In the genomic region with DNA sequence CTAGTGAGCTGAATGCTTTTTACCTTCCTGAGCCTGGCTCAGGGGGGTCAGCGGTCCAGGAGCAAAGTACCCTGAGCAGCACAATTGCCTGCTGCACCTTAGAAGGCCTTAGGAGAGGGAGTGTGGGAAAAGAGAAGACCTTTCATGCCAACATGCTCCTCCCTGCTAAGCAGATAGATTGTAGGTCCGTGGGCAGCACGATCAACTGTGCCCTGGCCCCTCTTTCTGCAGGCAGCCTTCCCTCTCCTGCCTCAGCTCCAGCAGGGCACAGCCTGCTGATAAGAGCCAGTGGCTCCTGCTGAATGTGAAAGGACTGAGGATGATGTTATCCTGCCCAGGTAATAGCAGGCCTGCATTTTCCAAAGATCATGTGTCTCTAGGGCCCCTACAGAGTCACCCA, we compare ENCODE assay signal across 12 cellular contexts. TPM values are rescaled to one million over a fixed set of nuclear protein-coding genes. Genes with fewer than 3 reads are reported as not detected.
"Had no signal": no experiment of that assay in that cellular context is flagged by ENCODE, and none has a peak within 500 bp of the region (broad histone marks: within the 10 kb centered on the region; RNA-seq: fewer than 3 reads in every experiment).

No MANE protein-coding gene starts in this region.

- H3K9me3 Mint-ChIP-seq: activated naive CD8-positive, alpha-beta T cell treated with anti-CD3 and anti-CD28 coated beads, Interleukin-2, amount 10 ng/mL, durations not matched to agents 7 days and 5 days had no signal

- H3K27me3 ChIP-seq: pancreas had no signal

- H3K27ac Mint-ChIP-seq: activated naive CD8-positive, alpha-beta T cell treated with anti-CD3 and anti-CD28 coated beads, Interleukin-2, amount 10 ng/mL, durations not matched to agents 7 days and 5 days had no signal

- H3K36me3 ChIP-seq: cardiac muscle cell, gastrocnemius medialis, pancreas had no signal

- H3K4me3 Mint-ChIP-seq: activated naive CD8-positive, alpha-beta T cell treated with anti-CD3 and anti-CD28 coated beads, Interleukin-2, amount 10 ng/mL, durations not matched to agents 7 days and 5 days had no signal

- H3K4me3 ChIP-seq: cardiac muscle cell, coronary artery, gastrocnemius medialis, pancreas had no signal

- H3K4me1 ChIP-seq: pancreas had no signal

- H3K9me3 ChIP-seq: gastrocnemius medialis, pancreas had no signal

- DNase-seq: activated CD4-positive, alpha-beta T cell treated with anti-CD3 and anti-CD28 coated beads, Interleukin-2, amount 50 U/mL, for 4 hours; activated gamma-delta T cell treated with Interleukin-2 at 50 U/mL for 16 hours; activated naive CD8-positive, alpha-beta T cell treated with anti-CD3 and anti-CD28 coated beads, Interleukin-2, amount 10 ng/mL, durations not matched to agents 7 days and 5 days; activated T-cell treated with anti-CD3 and anti-CD28 coated beads, Interleukin-2, amount 50 U/mL, for 48 hours; effector CD8-positive, alpha-beta T cell; gastrocnemius medialis; kidney; trophoblast cell had no signal

- H3K27ac ChIP-seq: cardiac muscle cell, gastrocnemius medialis, pancreas had no signal

- H3K36me3 Mint-ChIP-seq: activated naive CD8-positive, alpha-beta T cell treated with anti-CD3 and anti-CD28 coated beads, Interleukin-2, amount 10 ng/mL, durations not matched to agents 7 days and 5 days had no signal

RNA-seq across cellular contexts. Expression of gene CORO2B, which starts 4.1 kb away (rescaled TPM):
- total RNA-seq: activated naive CD8-positive, alpha-beta T cell treated with anti-CD3 and anti-CD28 coated beads, Interleukin-2, amount 10 ng/mL, durations not matched to agents 7 days and 5 days; T-helper 2 cell treated with Interferon-gamma antibody and Interleukin-4, amounts not matched to agents 100 ng/mL and 5 ng/mL, for 36 hours had no signal
